In genomic region chr10:70409772-70410171, GRCh38 we compare ENCODE assay signal across 16 cellular contexts. TPM values are rescaled to one million over a fixed set of nuclear protein-coding genes. Genes with fewer than 3 reads are reported as not detected.
"Had no signal": no experiment of that assay in that cellular context is flagged by ENCODE, and none has a peak within 500 bp of the region (broad histone marks: within the 10 kb centered on the region; RNA-seq: fewer than 3 reads in every experiment).

No MANE protein-coding gene starts in this region.

- H3K27me3 ChIP-seq: testis had no signal

- H3K27ac Mint-ChIP-seq: activated CD4-positive, alpha-beta T cell treated with anti-CD3 and anti-CD28 coated beads, Interleukin-2, amount 10 ng/mL, durations not matched to agents 7 days and 5 days; activated T-helper 2 cell treated with anti-CD3 and anti-CD28 coated beads, Interferon-gamma antibody, Interleukin-2, Interleukin-4, amounts not matched to agents 10 μg/mL and 5 μg/mL and 100 μg/mL, durations not matched to agents 14 hours and 24 hours and 36 hours had no signal

- DNase-seq: activated CD4-positive, alpha-beta T cell treated with anti-CD3 and anti-CD28 coated beads, Interleukin-2, amount 10 ng/mL, durations not matched to agents 7 days and 5 days; activated CD4-positive, CD25-positive, alpha-beta regulatory T cell; activated CD8-positive, alpha-beta memory T cell treated with anti-CD3 and anti-CD28 coated beads for 24 hours; kidney; naive B cell; stimulated activated CD4-positive, alpha-beta T cell treated with anti-CD3 and anti-CD28 coated beads, Interleukin-12 subunit alpha, Interleukin-12 subunit beta, amount 100 ng/mL, for 4 hours; stimulated activated naive CD4-positive, alpha-beta T cell; T-cell; testis had no signal

- H3K9me3 Mint-ChIP-seq: activated CD4-positive, alpha-beta T cell treated with anti-CD3 and anti-CD28 coated beads, Interleukin-2, amount 10 ng/mL, durations not matched to agents 7 days and 5 days; activated naive CD4-positive, alpha-beta T cell treated with anti-CD3 and anti-CD28 coated beads, Interleukin-2, amount 50 U/mL, for 72 hours; activated T-helper 2 cell treated with anti-CD3 and anti-CD28 coated beads, Interferon-gamma antibody, Interleukin-2, Interleukin-4, amounts not matched to agents 10 μg/mL and 5 μg/mL and 100 μg/mL, durations not matched to agents 14 hours and 24 hours and 36 hours; naive B cell; T-cell had no signal

- H3K4me3 Mint-ChIP-seq: activated CD4-positive, alpha-beta T cell treated with anti-CD3 and anti-CD28 coated beads, Interleukin-2, amount 10 ng/mL, durations not matched to agents 7 days and 5 days; T-cell had no signal

- H3K9me3 ChIP-seq: testis had no signal

- ATAC-seq: activated naive CD4-positive, alpha-beta T cell treated with anti-CD3 and anti-CD28 coated beads, Interleukin-2, amount 50 U/mL, for 72 hours; T-cell had no signal

- H3K27me3 Mint-ChIP-seq: activated CD4-positive, alpha-beta T cell treated with anti-CD3 and anti-CD28 coated beads, Interleukin-2, amount 10 ng/mL, durations not matched to agents 7 days and 5 days; naive B cell; T-cell had no signal

- H3K4me3 ChIP-seq: testis had no signal

RNA-seq across cellular contexts. Expression of gene NODAL, which starts 31.7 kb away (rescaled TPM):
- total RNA-seq: activated CD4-positive, alpha-beta T cell treated with anti-CD3 and anti-CD28 coated beads, Interleukin-2, amount 10 ng/mL, durations not matched to agents 7 days and 5 days; activated naive CD4-positive, alpha-beta T cell treated with anti-CD3 and anti-CD28 coated beads, Interleukin-2, amount 50 U/mL, for 72 hours; activated T-helper 2 cell treated with anti-CD3 and anti-CD28 coated beads, Interferon-gamma antibody, Interleukin-2, Interleukin-4, amounts not matched to agents 10 μg/mL and 5 μg/mL and 100 μg/mL, durations not matched to agents 14 hours and 24 hours and 36 hours; fibroblast of lung; kidney; liver; mesenteric fat pad; omental fat pad; pulmonary artery endothelial cell; T-cell had no signal
